In the genomic region with DNA sequence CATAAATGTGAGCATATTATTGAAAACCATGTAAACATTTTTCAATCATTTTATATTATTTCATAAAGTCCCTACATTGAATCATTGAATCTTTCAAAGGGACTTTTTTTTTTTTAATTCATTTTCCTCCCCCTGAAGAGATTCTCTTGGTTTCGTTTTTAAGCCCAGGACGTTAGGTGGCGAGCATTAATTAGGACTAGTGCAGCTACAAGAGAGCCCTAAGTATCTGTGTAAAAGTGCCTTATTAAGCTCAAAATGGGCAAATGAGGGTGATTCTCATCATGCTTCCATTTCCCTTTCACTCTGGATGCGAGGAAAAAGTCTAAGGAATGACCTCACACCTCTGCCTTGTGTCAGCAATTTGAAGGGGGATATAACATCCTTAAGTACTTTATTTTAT, we compare ENCODE assay signal across 16 cellular contexts.
A peak's percentile ranks its signal among the peaks of the same experiment; 100 is the strongest.
DNase-seq lines count a peak whose midpoint lies in the region; ATAC-seq, FAIRE-seq and TF ChIP-seq lines count a peak whose summit lies in the region.
"Had no signal": no experiment of that assay in that cellular context is flagged by ENCODE, and none has a peak within 500 bp of the region (broad histone marks: within the 10 kb centered on the region; RNA-seq: fewer than 3 reads in every experiment).

No MANE protein-coding gene starts in this region.

- H3K36me3 ChIP-seq in H1 (ENCODE audit: control insufficient read depth in 2 of 4, insufficient read depth in 4 of 4, low read length in 3 of 4), result no peaks in the 10 kb centered on the region
- H3K36me3 ChIP-seq: brain microvascular endothelial cell, HAP-1, neutrophil had no signal

- H2BK12ac ChIP-seq in H1 (ENCODE audit: low read depth, low read length), result no peak overlapping the region

- no peak overlapping the region for H3K9ac ChIP-seq in H1 (replicated peaks in 1 of 4; ENCODE audit: extremely low read depth in 1 of 4, low read depth in 3 of 4, low read length in 3 of 4)

- H3K36me3 Mint-ChIP-seq in WTC11, result no peaks in the 10 kb centered on the region
- H3K36me3 Mint-ChIP-seq: activated CD8-positive, alpha-beta memory T cell treated with anti-CD3 and anti-CD28 coated beads, Interleukin-2, amount 10 ng/mL, durations not matched to agents 7 days and 5 days; memory B cell; stimulated activated effector memory CD8-positive, alpha-beta T cell treated with anti-CD3 and anti-CD28 coated beads, Interleukin-12 subunit alpha, Interleukin-12 subunit beta, amount 100 ng/mL, for 72 hours; type B pancreatic cell had no signal

- TF ChIP-seq CTCF in H1 (IDR thresholded peaks at IDR 0.05; ENCODE audit: control extremely low read depth in 1 of 3, insufficient read depth in 1 of 3, low read depth in 1 of 3, low read length in 3 of 3) (no peak), WTC11 (IDR thresholded peaks at IDR 0.05) (no peak)

- H2AK5ac ChIP-seq in H1 (ENCODE audit: low read depth, low read length), result no peak overlapping the region

- peaks cover 25% of the 10 kb centered on the region for H3K4me1 Mint-ChIP-seq in WTC11
- H3K4me1 Mint-ChIP-seq: activated CD8-positive, alpha-beta memory T cell treated with anti-CD3 and anti-CD28 coated beads, Interleukin-2, amount 10 ng/mL, durations not matched to agents 7 days and 5 days; memory B cell; stimulated activated effector memory CD8-positive, alpha-beta T cell treated with anti-CD3 and anti-CD28 coated beads, Interleukin-12 subunit alpha, Interleukin-12 subunit beta, amount 100 ng/mL, for 72 hours had no signal

- H3K9me3 Mint-ChIP-seq in WTC11, result 0 out of 2 replicates have a peak, but pooled peaks cover 3% of the 10 kb centered on the region
- H3K9me3 Mint-ChIP-seq: type B pancreatic cell had no signal

- no peak overlapping the region for H3K23ac ChIP-seq in H1 (ENCODE audit: insufficient read length)

- H3K9me3 ChIP-seq in H1 (ENCODE audit: insufficient read depth in 2 of 2, low read depth in 1 of 2, low read length in 1 of 2), result no peaks in the 10 kb centered on the region
- H3K9me3 ChIP-seq: HAP-1, neutrophil had no signal

- no peak overlapping the region for H2BK20ac ChIP-seq in H1 (ENCODE audit: low read length)

- no peak for TF ChIP-seq RAD21 in H1 (IDR thresholded peaks at IDR 0.05 in 1 of 2, conservative IDR thresholded peaks at IDR 0.05 in 1 of 2; ENCODE audit: low read depth in 2 of 2, low read length in 2 of 2)

- H2BK120ac ChIP-seq in H1 (replicated peaks; ENCODE audit: low read depth, low read length), result no peak overlapping the region

- WGBS in H1 (ENCODE audit: extremely low coverage in 1 of 2, insufficient coverage in 1 of 2, insufficient read length in 1 of 2, insufficient replicate concordance in 2 of 2, low coverage in 1 of 2, low lambda C conversion rate in 2 of 2, missing lambda C conversion rate in 1 of 2), 2 experiments, result 73% methylated on average over 4 of the region's 4 CpGs; no CpG with 5 or more reads in 1 of the 2 experiments

- no peak overlapping the region for H2BK5ac ChIP-seq in H1 (ENCODE audit: low read depth, low read length)

- H3K79me2 ChIP-seq in H1 (ENCODE audit: control insufficient read depth in 1 of 2, insufficient read depth in 2 of 2, low read length in 2 of 2), result no peaks in the 10 kb centered on the region

- peak; percentile 4 for DNase-seq in NCI-H2227 (lab: John Stamatoyannopoulos, UW; ENCODE audit: unreplicated experiment)
- no peak for DNase-seq in NCI-H2227 treated with DMSO at 0.1 percent for 48 hours (lab: John Stamatoyannopoulos, UW)
- peak; percentile 10 to 35 for DNase-seq in NCI-H524 (lab: John Stamatoyannopoulos, UW)
- DNase-seq in H1 (ENCODE audit: low read depth in 1 of 2, low spot score in 2 of 2), result no peak
- no peak for DNase-seq in WTC11 (ENCODE audit: low spot score)
- DNase-seq in A172 (ENCODE audit: low spot score), result no peak
- DNase-seq in HK-2 (ENCODE audit: unreplicated experiment), result no peak
- no peak for DNase-seq in HUDEP-2 (lab: John Stamatoyannopoulos, UW; ENCODE audit: unreplicated experiment in 76 of 76)
- DNase-seq: activated CD8-positive, alpha-beta memory T cell treated with anti-CD3 and anti-CD28 coated beads, Interleukin-2, amount 10 ng/mL, durations not matched to agents 7 days and 5 days; activated naive CD4-positive, alpha-beta T cell; brain microvascular endothelial cell had no signal

- no peak overlapping the region for H3K14ac ChIP-seq in H1 (ENCODE audit: insufficient read length)

- H3K4me2 ChIP-seq in H1 (ENCODE audit: insufficient read depth in 1 of 2, low read depth in 2 of 2, low read length in 2 of 2), result no peak overlapping the region

- H3K18ac ChIP-seq in H1 (ENCODE audit: extremely low read depth, low read length), result no peak overlapping the region

- FAIRE-seq in H1 (lab: Jason Lieb, UNC), result no peak

- H4K8ac ChIP-seq in H1 (ENCODE audit: extremely low read depth, insufficient read depth, low read length), result no peak overlapping the region

- no peaks in the 10 kb centered on the region for H3K23me2 ChIP-seq in H1 (ENCODE audit: low read depth, low read length)

- H3K4me3 ChIP-seq in H1 (ENCODE audit: extremely low read depth in 1 of 4, insufficient read depth in 2 of 4, low read depth in 3 of 4, low read length in 4 of 4), result no peak overlapping the region
- H3K4me3 ChIP-seq: HAP-1 had no signal

- H3K79me1 ChIP-seq in H1 (ENCODE audit: low read depth, low read length), result no peaks in the 10 kb centered on the region

- peak overlapping the region; percentile 29; the same call in 1 of the 2 replicates for H2AFZ ChIP-seq in H1 (ENCODE audit: low read length)

- H3K4me1 ChIP-seq in H1 (replicated peaks in 1 of 4; ENCODE audit: control insufficient read depth in 3 of 4, insufficient read depth in 4 of 4, low read length in 3 of 4), result peaks cover 0 to 8% (median 2%) of the 10 kb centered on the region in 4 experiments; a peak in 3 of 7 replicates

- no peaks in the 10 kb centered on the region for H3K27me3 Mint-ChIP-seq in WTC11 (ENCODE audit: low read depth)
- H3K27me3 Mint-ChIP-seq: activated CD8-positive, alpha-beta memory T cell treated with anti-CD3 and anti-CD28 coated beads, Interleukin-2, amount 10 ng/mL, durations not matched to agents 7 days and 5 days; memory B cell; type B pancreatic cell had no signal

- H3K27ac Mint-ChIP-seq in WTC11, result no peak overlapping the region
- H3K27ac Mint-ChIP-seq: activated CD8-positive, alpha-beta memory T cell treated with anti-CD3 and anti-CD28 coated beads, Interleukin-2, amount 10 ng/mL, durations not matched to agents 7 days and 5 days; memory B cell; stimulated activated effector memory CD8-positive, alpha-beta T cell treated with anti-CD3 and anti-CD28 coated beads, Interleukin-12 subunit alpha, Interleukin-12 subunit beta, amount 100 ng/mL, for 72 hours; type B pancreatic cell had no signal

- ATAC-seq in WTC11, result no peak
- ATAC-seq: activated CD8-positive, alpha-beta memory T cell treated with anti-CD3 and anti-CD28 coated beads, Interleukin-2, amount 10 ng/mL, durations not matched to agents 7 days and 5 days; stimulated activated effector memory CD8-positive, alpha-beta T cell treated with anti-CD3 and anti-CD28 coated beads, Interleukin-12 subunit alpha, Interleukin-12 subunit beta, amount 100 ng/mL, for 72 hours had no signal

- TF ChIP-seq POLR2A in H1 (IDR thresholded peaks at IDR 0.05; ENCODE audit: control extremely low read depth in 1 of 2, low read depth in 2 of 2, low read length in 2 of 2), result no peak

- POLR2A ChIA-PET in H1 (lab: Charles Lee; ENCODE audit: partially characterized antibody), result no interaction called here
- POLR2A ChIA-PET in WTC11 (lab: Charles Lee), result no interaction called here

- no peak overlapping the region for H4K5ac ChIP-seq in H1 (ENCODE audit: insufficient read length, low read depth, low read length)

- H3K4ac ChIP-seq in H1 (replicated peaks; ENCODE audit: insufficient read length, low read depth, low read length), result no peak overlapping the region

- TF ChIP-seq EP300 in H1 (IDR thresholded peaks at IDR 0.05; ENCODE audit: borderline replicate concordance in 1 of 2, low read depth in 2 of 2, low read length in 2 of 2), result no peak

- H4K20me1 ChIP-seq in H1 (replicated peaks in 1 of 2; ENCODE audit: control insufficient read depth in 1 of 2, insufficient read depth in 2 of 2, low read length in 2 of 2), result no peaks in the 10 kb centered on the region

- no peaks in the 10 kb centered on the region for H3K27me3 ChIP-seq in H1 (replicated peaks in 1 of 4; ENCODE audit: control insufficient read depth in 3 of 4, extremely low read depth in 1 of 4, insufficient read depth in 3 of 4, low read length in 3 of 4)
- H3K27me3 ChIP-seq: brain microvascular endothelial cell, neutrophil had no signal

- H3K4me3 Mint-ChIP-seq in WTC11, result no peak overlapping the region
- H3K4me3 Mint-ChIP-seq: activated CD8-positive, alpha-beta memory T cell treated with anti-CD3 and anti-CD28 coated beads, Interleukin-2, amount 10 ng/mL, durations not matched to agents 7 days and 5 days; memory B cell; stimulated activated effector memory CD8-positive, alpha-beta T cell treated with anti-CD3 and anti-CD28 coated beads, Interleukin-12 subunit alpha, Interleukin-12 subunit beta, amount 100 ng/mL, for 72 hours; type B pancreatic cell had no signal

- H4K91ac ChIP-seq in H1 (replicated peaks; ENCODE audit: insufficient read length, low read length), result no peak overlapping the region

- no peak overlapping the region for H2BK15ac ChIP-seq in H1 (ENCODE audit: low read length)

- no peak overlapping the region for H3K27ac ChIP-seq in H1 (ENCODE audit: low read depth, low read length)
- H3K27ac ChIP-seq: brain microvascular endothelial cell, neutrophil had no signal

- CTCF ChIA-PET in H1 (lab: Charles Lee; ENCODE audit: partially characterized antibody) (no interaction called here), WTC11 (lab: Charles Lee) (no interaction called here)

- no peak overlapping the region for H3K56ac ChIP-seq in H1 (replicated peaks; ENCODE audit: insufficient read length, low read depth, low read length)

TF ChIP-seq in H1, 55 proteins besides CTCF, POLR2A, EP300 and RAD21 (continues in another document):
- TF ChIP-seq EZH2 (IDR thresholded peaks at IDR 0.05; ENCODE audit: low read depth, low read length, severe bottlenecking) (no peak), ZNF274 (IDR thresholded peaks at IDR 0.05; ENCODE audit: borderline replicate concordance, extremely low read depth, low read length) (no peak), KDM5A (IDR thresholded peaks at IDR 0.05; ENCODE audit: low read length) (no peak), PHF8 (conservative IDR thresholded peaks at IDR 0.05; ENCODE audit: low read depth, low read length) (no peak), TAF7 (optimal IDR thresholded peaks at IDR 0.05; ENCODE audit: borderline replicate concordance, low read depth, low read length) (no peak), YY1 (IDR thresholded peaks at IDR 0.05; ENCODE audit: low read depth, low read length) (no peak)

TF ChIP-seq in WTC11, 78 proteins besides CTCF, POLR2A, EP300 and RAD21:
- no peak for TF ChIP-seq TEAD4 (CRISPR knock-in tag; IDR thresholded peaks at IDR 0.05)
- TF ChIP-seq IRF2 (CRISPR knock-in tag; IDR thresholded peaks at IDR 0.05; ENCODE audit: borderline replicate concordance, low read depth), result no peak

Comparison
In these comparisons a context has a peak if more than half of its experiments do, and no peak if none do; other contexts are left out.
1. DNase-seq: peak in NCI-H2227 (single experiment) and NCI-H524 (2 of 2); none in NCI-H2227 treated with DMSO at 0.1 percent for 48 hours (single experiment), H1 (0 of 2), WTC11 (single experiment), A172 (single experiment), HK-2 (single experiment) and HUDEP-2 (0 of 76).